1 cellular context compared by ENCODE assay signal in genomic region chr1:181141431-181141910, GRCh38.
TF ChIP-seq lines count a peak whose summit lies in the region.

No MANE protein-coding gene starts in this region.

TF ChIP-seq in K562, 482 proteins besides CTCF, POLR2A, EP300 and RAD21 (continued from another document and continues in another):
- TF ChIP-seq VEZF1 (CRISPR knock-in tag; IDR thresholded peaks at IDR 0.05) (peak; percentile 11; the same call in 1 of the 2 replicates), NCOR1 (IDR thresholded peaks at IDR 0.05) (no peak), ZBTB33 (CRISPR knock-in tag; IDR thresholded peaks at IDR 0.05) (no peak), BRCA1 (IDR thresholded peaks at IDR 0.05) (no peak), BRCA1 (CRISPR knock-in tag; IDR thresholded peaks at IDR 0.05) (no peak), ZNF311 (CRISPR knock-in tag; IDR thresholded peaks at IDR 0.05) (peak; percentile 53; the same call in 1 of the 2 replicates), RNF2 (IDR thresholded peaks at IDR 0.05) (no peak), ZKSCAN8 (CRISPR knock-in tag; IDR thresholded peaks at IDR 0.05) (no peak), MAZ (CRISPR knock-in tag; conservative IDR thresholded peaks at IDR 0.05 in 1 of 2, IDR thresholded peaks at IDR 0.05 in 1 of 2) (peak in 1 of 2 experiments; percentile 54; a peak in 1 of 4 replicates), RBM17 (IDR thresholded peaks at IDR 0.05; ENCODE audit: borderline replicate concordance, low read depth, low read length) (no peak), ZNF274 (IDR thresholded peaks at IDR 0.05; ENCODE audit: borderline replicate concordance, low read depth, low read length) (no peak), YBX1 (IDR thresholded peaks at IDR 0.05) (no peak), CREB1 (IDR thresholded peaks at IDR 0.05) (peak; percentile 77), CREB1 (CRISPR knock-in tag; IDR thresholded peaks at IDR 0.05) (no peak), NR2C2 (CRISPR knock-in tag; IDR thresholded peaks at IDR 0.05) (no peak), NR2C2 (tag; IDR thresholded peaks at IDR 0.05) (peak; percentile 53), CTBP1 (IDR thresholded peaks at IDR 0.05; ENCODE audit: borderline replicate concordance) (peak; percentile 61), ZBTB40 (IDR thresholded peaks at IDR 0.05) (peak; percentile 65), ZBTB40 (CRISPR knock-in tag; IDR thresholded peaks at IDR 0.05) (no peak), MTA3 (IDR thresholded peaks at IDR 0.05; ENCODE audit: borderline replicate concordance) (peak; percentile 79), PKNOX1 (IDR thresholded peaks at IDR 0.05) (peak; percentile 24; the same call in 1 of the 2 replicates), PHB2 (IDR thresholded peaks at IDR 0.05; ENCODE audit: low read depth) (no peak), KLF1 (tag; IDR thresholded peaks at IDR 0.05) (no peak), ZNF583 (CRISPR knock-in tag; IDR thresholded peaks at IDR 0.05) (peak; percentile 78; the same call in 1 of the 2 replicates), POLR2AphosphoS2 (IDR thresholded peaks at IDR 0.05; ENCODE audit: low read length) (no peak), GMEB1 (CRISPR knock-in tag; IDR thresholded peaks at IDR 0.05) (no peak), KDM5B (IDR thresholded peaks at IDR 0.05; ENCODE audit: insufficient replicate concordance, low read depth, low read length) (peak; percentile 11), E4F1 (CRISPR knock-in tag; IDR thresholded peaks at IDR 0.05; ENCODE audit: borderline replicate concordance) (no peak), HMGXB4 (CRISPR knock-in tag; IDR thresholded peaks at IDR 0.05) (no peak), POLR3A (IDR thresholded peaks at IDR 0.05; ENCODE audit: borderline replicate concordance, extremely low read depth, insufficient read depth, insufficient read length) (no peak), FOXP1 (CRISPR knock-in tag; IDR thresholded peaks at IDR 0.05) (no peak), POLR2G (IDR thresholded peaks at IDR 0.05; ENCODE audit: low read depth, low read length) (0 out of 2 replicates have a peak, but pooled peaks have one; percentile 30), DACH1 (IDR thresholded peaks at IDR 0.05; ENCODE audit: partially characterized antibody) (no peak), ESRRA (IDR thresholded peaks at IDR 0.05; ENCODE audit: borderline replicate concordance, low read depth) (0 out of 2 replicates have a peak, but pooled peaks have one; percentile 12), ZNF79 (CRISPR knock-in tag; IDR thresholded peaks at IDR 0.05; ENCODE audit: low read depth) (no peak), SIN3B (IDR thresholded peaks at IDR 0.05; ENCODE audit: low read depth) (no peak), JUND (IDR thresholded peaks at IDR 0.05; ENCODE audit: borderline replicate concordance, low read depth, low read length) (peak; percentile 96), JUND (tag; IDR thresholded peaks at IDR 0.05; ENCODE audit: borderline replicate concordance, low read depth, low read length) (peak; percentile 97), U2AF2 (optimal IDR thresholded peaks at IDR 0.05; ENCODE audit: low read depth, low read length) (no peak), BCOR (IDR thresholded peaks at IDR 0.05) (no peak), ID3 (CRISPR knock-in tag; IDR thresholded peaks at IDR 0.05) (no peak), ID3 (tag; IDR thresholded peaks at IDR 0.05) (peak; percentile 84), KAT7 (CRISPR knock-in tag; IDR thresholded peaks at IDR 0.05; ENCODE audit: borderline replicate concordance) (no peak), STAT5B (CRISPR knock-in tag; IDR thresholded peaks at IDR 0.05) (no peak), NFE2 (IDR thresholded peaks at IDR 0.05; ENCODE audit: low read depth) (peak; percentile 85)
